ENCODE assay signal across 1 cellular context in genomic region chr7:100428967-100429636, GRCh38.
TF ChIP-seq lines count a peak whose summit lies in the region.

No MANE protein-coding gene starts in this region.

TF ChIP-seq in GM12878, 131 proteins besides CTCF, POLR2A, EP300 and RAD21 (continues in another document):
- TF ChIP-seq NFYA (IDR thresholded peaks at IDR 0.05; ENCODE audit: borderline replicate concordance, low read depth, low read length) (no peak), E2F4 (IDR thresholded peaks at IDR 0.05; ENCODE audit: low read depth, low read length) (0 out of 2 replicates have a peak, but pooled peaks have one; percentile 58), SMAD5 (IDR thresholded peaks at IDR 0.05; ENCODE audit: low read depth) (peak; percentile 87), CBFB (IDR thresholded peaks at IDR 0.05; ENCODE audit: low read depth) (peak; percentile 2; the same call in 1 of the 2 replicates), MEF2B (IDR thresholded peaks at IDR 0.05; ENCODE audit: partially characterized antibody, poor library complexity, severe bottlenecking) (no peak), TCF12 (IDR thresholded peaks at IDR 0.05; ENCODE audit: low read depth, low read length) (0 out of 2 replicates have a peak, but pooled peaks have one; percentile 38), CBX3 (IDR thresholded peaks at IDR 0.05; ENCODE audit: borderline replicate concordance, low read depth) (no peak), ZNF622 (IDR thresholded peaks at IDR 0.05) (no peak), BACH1 (IDR thresholded peaks at IDR 0.05; ENCODE audit: borderline replicate concordance) (0 out of 2 replicates have a peak, but pooled peaks have one; percentile 47), SIN3A (IDR thresholded peaks at IDR 0.05; ENCODE audit: low read depth, low read length) (peak; percentile 47), RELA (IDR thresholded peaks at IDR 0.05; ENCODE audit: borderline replicate concordance, partially characterized antibody) (peak; percentile 72), SP1 (IDR thresholded peaks at IDR 0.05; ENCODE audit: low read depth, low read length) (peak; percentile 65), EED (IDR thresholded peaks at IDR 0.05; ENCODE audit: low read depth) (no peak), E4F1 (IDR thresholded peaks at IDR 0.05; ENCODE audit: borderline replicate concordance, partially characterized antibody) (no peak), NFXL1 (IDR thresholded peaks at IDR 0.05; ENCODE audit: borderline replicate concordance) (no peak), RFX5 (IDR thresholded peaks at IDR 0.05; ENCODE audit: low read depth, low read length) (peak; percentile 1; the same call in 1 of the 2 replicates), NRF1 (conservative IDR thresholded peaks at IDR 0.05; ENCODE audit: low read depth, low read length) (peak; percentile 84), ETV6 (conservative IDR thresholded peaks at IDR 0.05 in 1 of 2, IDR thresholded peaks at IDR 0.05 in 1 of 2; ENCODE audit: borderline replicate concordance in 1 of 2, low read depth in 1 of 2) (no peak), IRF3 (IDR thresholded peaks at IDR 0.05) (peak; percentile 31; the same call in 1 of the 2 replicates), CHD4 (IDR thresholded peaks at IDR 0.05) (no peak), PRDM15 (CRISPR knock-in tag; IDR thresholded peaks at IDR 0.05) (no peak; the same call in 1 of the 2 replicates), SRF (IDR thresholded peaks at IDR 0.05; ENCODE audit: low read depth in 2 of 2, low read length in 2 of 2) (no peak), BHLHE40 (IDR thresholded peaks at IDR 0.05; ENCODE audit: borderline replicate concordance in 1 of 2, low read depth in 2 of 2, low read length in 1 of 2) (peak; percentile 100), E2F8 (IDR thresholded peaks at IDR 0.05; ENCODE audit: low read depth, partially characterized antibody) (no peak), RELB (IDR thresholded peaks at IDR 0.05; ENCODE audit: low read depth) (no peak), SREBF1 (IDR thresholded peaks at IDR 0.05; ENCODE audit: low read length) (no peak), NKRF (conservative IDR thresholded peaks at IDR 0.05) (peak; percentile 15), PAX5 (IDR thresholded peaks at IDR 0.05; ENCODE audit: borderline replicate concordance, low read depth, low read length) (no peak), HDAC6 (IDR thresholded peaks at IDR 0.05; ENCODE audit: unreplicated experiment) (peak; percentile 26), ZNF274 (IDR thresholded peaks at IDR 0.05; ENCODE audit: insufficient read depth, insufficient read length) (no peak), LARP7 (IDR thresholded peaks at IDR 0.05) (no peak; the same call in 1 of the 2 replicates), ASH2L (IDR thresholded peaks at IDR 0.05; ENCODE audit: borderline replicate concordance, low read depth) (0 out of 2 replicates have a peak, but pooled peaks have one; percentile 5), NBN (IDR thresholded peaks at IDR 0.05) (peak; percentile 71), YY1 (IDR thresholded peaks at IDR 0.05; ENCODE audit: low read depth, low read length) (0 out of 2 replicates have a peak, but pooled peaks have one; percentile 8), NR2C2 (IDR thresholded peaks at IDR 0.05; ENCODE audit: borderline replicate concordance, control insufficient read depth, insufficient read length, low read depth) (no peak), MTA2 (IDR thresholded peaks at IDR 0.05; ENCODE audit: low read depth) (peak; percentile 48; the same call in 1 of the 2 replicates), DPF2 (IDR thresholded peaks at IDR 0.05) (no peak; the same call in 1 of the 2 replicates), PBX3 (IDR thresholded peaks at IDR 0.05; ENCODE audit: insufficient replicate concordance, low read depth, low read length) (no peak), RB1 (IDR thresholded peaks at IDR 0.05; ENCODE audit: borderline replicate concordance) (no peak), ATF2 (IDR thresholded peaks at IDR 0.05; ENCODE audit: low read length) (no peak), ZNF217 (IDR thresholded peaks at IDR 0.05) (no peak), TARDBP (IDR thresholded peaks at IDR 0.05; ENCODE audit: borderline replicate concordance) (0 out of 2 replicates have a peak, but pooled peaks have one; percentile 67)
